Comparison of ENCODE assay signal across 1 cellular context in genomic region chr12:110502449-110502738, GRCh38.
TF ChIP-seq lines count a peak whose summit lies in the region.

No MANE protein-coding gene starts in this region.

TF ChIP-seq in GM23338, 12 proteins besides CTCF, POLR2A, EP300 and RAD21 (continued from another document):
- TF ChIP-seq ETS1 (IDR thresholded peaks at IDR 0.05) (no peak), ZNF331 (CRISPR knock-in tag; IDR thresholded peaks at IDR 0.05; ENCODE audit: low read depth) (no peak), EZH2 (IDR thresholded peaks at IDR 0.05; ENCODE audit: low read depth, unreplicated experiment) (no peak), STAT1 (IDR thresholded peaks at IDR 0.05; ENCODE audit: unreplicated experiment) (no peak), EZH2phosphoT487 (IDR thresholded peaks at IDR 0.05; ENCODE audit: unreplicated experiment) (no peak), JUNB (IDR thresholded peaks at IDR 0.05; ENCODE audit: unreplicated experiment) (no peak)
TF ChIP-seq in GM23338: peak in this region for 0.
